13 cellular contexts compared by ENCODE assay signal in the genomic region with DNA sequence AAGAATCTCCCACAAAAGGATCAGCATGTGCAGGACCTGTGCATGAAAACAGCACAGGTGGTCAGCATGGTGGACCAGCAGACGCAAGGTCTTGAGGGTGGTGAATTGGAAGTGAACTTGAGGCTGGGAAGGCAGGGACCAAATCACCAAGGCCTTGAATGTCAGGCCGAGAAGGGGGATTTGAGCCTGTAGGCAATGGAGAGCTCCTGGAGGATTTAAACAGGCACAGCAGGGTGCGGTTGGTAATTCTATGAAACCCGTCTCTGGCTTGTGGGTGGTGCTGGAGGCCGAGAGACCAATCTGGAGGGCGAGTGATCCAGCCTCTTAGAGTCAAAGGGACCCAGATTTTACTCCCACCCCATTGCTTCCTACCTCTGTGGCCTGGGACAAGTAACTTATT. TPM values are rescaled to one million over a fixed set of nuclear protein-coding genes. Genes with fewer than 3 reads are reported as not detected.
DNase-seq lines count a peak whose midpoint lies in the region; ATAC-seq and TF ChIP-seq lines count a peak whose summit lies in the region.
"Had no signal": no experiment of that assay in that cellular context is flagged by ENCODE, and none has a peak within 500 bp of the region (broad histone marks: within the 10 kb centered on the region; RNA-seq: fewer than 3 reads in every experiment).

No MANE protein-coding gene starts in this region.

- H3K36me3 ChIP-seq in left ventricle myocardium inferior: no peaks in the 10 kb centered on the region
- no peaks in the 10 kb centered on the region for H3K36me3 ChIP-seq in breast epithelium
- H3K36me3 ChIP-seq in mesenchymal stem cell (ENCODE audit: control insufficient read depth in 1 of 2, insufficient read depth in 2 of 2, low read depth in 1 of 2, low read length in 2 of 2): peaks cover 6 to 22% of the 10 kb centered on the region in 2 experiments
- no peaks in the 10 kb centered on the region for H3K36me3 ChIP-seq in urinary bladder (ENCODE audit: insufficient read depth)
- peaks cover 0 to 30% of the 10 kb centered on the region in 2 donors for H3K36me3 ChIP-seq in neuronal stem cell (replicated peaks in 1 of 2; ENCODE audit: control insufficient read depth in 2 of 2, insufficient read depth in 2 of 2, low read length in 2 of 2)

- H3K9me3 ChIP-seq in left ventricle myocardium inferior (replicated peaks) (no peaks in the 10 kb centered on the region), breast epithelium (no peaks in the 10 kb centered on the region), mesenchymal stem cell (ENCODE audit: control insufficient read depth, low read length) (no peaks in the 10 kb centered on the region), neuronal stem cell (replicated peaks in 1 of 2; ENCODE audit: control insufficient read depth in 2 of 2, insufficient read depth in 1 of 2, low read depth in 1 of 2, low read length in 2 of 2) (peaks cover 0 to 14% of the 10 kb centered on the region in 2 donors)

- H3K79me1 ChIP-seq in mesenchymal stem cell (replicated peaks; ENCODE audit: low read length, poor library complexity, severe bottlenecking): peaks cover 16% of the 10 kb centered on the region
- H3K79me1 ChIP-seq in neuronal stem cell (ENCODE audit: low read depth, low read length): peaks cover 9% of the 10 kb centered on the region

- H4K8ac ChIP-seq in mesenchymal stem cell (ENCODE audit: low read length): no peak overlapping the region
- H4K8ac ChIP-seq in neuronal stem cell (ENCODE audit: low read depth, low read length): no peak overlapping the region

- H2BK12ac ChIP-seq in mesenchymal stem cell (ENCODE audit: low read length in 2 of 2) (peak overlapping the region in 1 of 2 experiments; percentile 74), neuronal stem cell (ENCODE audit: low read length) (no peak overlapping the region)

- H4K91ac ChIP-seq in mesenchymal stem cell (ENCODE audit: low read length) (no peak overlapping the region), neuronal stem cell (ENCODE audit: low read depth, low read length, poor library complexity) (no peak overlapping the region)

- H2AK5ac ChIP-seq in mesenchymal stem cell (ENCODE audit: low read length, severe bottlenecking): no peak overlapping the region
- no peak overlapping the region for H2AK5ac ChIP-seq in neuronal stem cell (ENCODE audit: low read depth, low read length)

- H3K27me3 ChIP-seq in left ventricle myocardium inferior (ENCODE audit: low read depth) (no peaks in the 10 kb centered on the region), breast epithelium (no peaks in the 10 kb centered on the region), mesenchymal stem cell (ENCODE audit: control insufficient read depth in 1 of 2, insufficient read depth in 1 of 2, low read length in 2 of 2) (no peaks in the 10 kb centered on the region), neuronal stem cell (ENCODE audit: control insufficient read depth in 3 of 3, insufficient read depth in 3 of 3, low read depth in 1 of 3, low read length in 3 of 3) (no peaks in the 10 kb centered on the region)

- H2BK15ac ChIP-seq in mesenchymal stem cell (ENCODE audit: low read depth, poor library complexity, severe bottlenecking): no peak overlapping the region
- no peak overlapping the region for H2BK15ac ChIP-seq in neuronal stem cell (ENCODE audit: low read length)

- H3K4me2 ChIP-seq in mesenchymal stem cell (ENCODE audit: low read length, poor library complexity, severe bottlenecking) (peak overlapping the region; percentile 78), neuronal stem cell (ENCODE audit: insufficient read depth, low read length, poor library complexity, severe bottlenecking) (no peak overlapping the region)

- H3K27ac ChIP-seq in left ventricle myocardium inferior (replicated peaks): peak overlapping the region; percentile 94
- H3K27ac ChIP-seq in breast epithelium: peak overlapping the region; percentile 93 to 99
- H3K27ac ChIP-seq in mesenchymal stem cell (ENCODE audit: low read length, poor library complexity, severe bottlenecking): peak overlapping the region; percentile 2
- H3K27ac ChIP-seq in urinary bladder (ENCODE audit: low read depth): no peak overlapping the region
- no peak overlapping the region for H3K27ac ChIP-seq in neuronal stem cell (replicated peaks; ENCODE audit: low read length)

- intact Hi-C loops in left ventricle myocardium inferior (cut with micrococcal nuclease) (no loop called here), Right ventricle myocardium superior (cut with DNase I) (no loop called here), breast epithelium (cut with DNase I; ENCODE audit: low total_unique reads) (no loop called here)

- TF ChIP-seq CTCF in left ventricle myocardium inferior (IDR thresholded peaks at IDR 0.05; ENCODE audit: borderline replicate concordance): no peak
- no peak for TF ChIP-seq CTCF in breast epithelium (IDR thresholded peaks at IDR 0.05)

- no peak overlapping the region for H3K18ac ChIP-seq in mesenchymal stem cell (ENCODE audit: low read depth in 1 of 2, low read length in 2 of 2)
- no peak overlapping the region for H3K18ac ChIP-seq in neuronal stem cell (ENCODE audit: low read length)

- no peak overlapping the region for H3K4ac ChIP-seq in mesenchymal stem cell (ENCODE audit: low read depth in 1 of 2, low read length in 2 of 2)
- H3K4ac ChIP-seq in neuronal stem cell (ENCODE audit: low read length): no peak overlapping the region

- TF ChIP-seq POLR2A in breast epithelium (IDR thresholded peaks at IDR 0.05): no peak

- H3K4me1 ChIP-seq in left ventricle myocardium inferior (peaks cover 96% of the 10 kb centered on the region), breast epithelium (peaks cover 28 to 51% of the 10 kb centered on the region in 2 donors), mesenchymal stem cell (ENCODE audit: control insufficient read depth, insufficient read depth, low read depth, low read length) (peaks cover 44% of the 10 kb centered on the region), urinary bladder (ENCODE audit: insufficient read depth) (peaks cover 3% of the 10 kb centered on the region), neuronal stem cell (ENCODE audit: control insufficient read depth in 2 of 2, insufficient read depth in 1 of 2, low read depth in 1 of 2, low read length in 2 of 2) (peaks cover 18 to 30% of the 10 kb centered on the region in 2 donors)

- H2AFZ ChIP-seq in mesenchymal stem cell (ENCODE audit: low read depth, low read length) (no peak overlapping the region), neuronal stem cell (ENCODE audit: low read length) (no peak overlapping the region)

- H3K9ac ChIP-seq in mesenchymal stem cell (ENCODE audit: low read length): peak overlapping the region; percentile 97
- H3K9ac ChIP-seq in neuronal stem cell (ENCODE audit: low read depth, low read length, poor library complexity): no peak overlapping the region

- H3K23ac ChIP-seq in mesenchymal stem cell (ENCODE audit: low read length in 2 of 2) (peak overlapping the region in 1 of 2 experiments; percentile 35), neuronal stem cell (ENCODE audit: low read depth, low read length, poor library complexity) (no peak overlapping the region)

- 73% methylated on average over 5 of the region's 6 CpGs for WGBS in mesenchymal stem cell
- 82% methylated on average over 6 of the region's 6 CpGs for WGBS in urinary bladder
- no CpG with 5 or more reads among the region's 6 CpGs for WGBS in neuronal stem cell (ENCODE audit: extremely low coverage in 2 of 2, insufficient read length in 2 of 2, insufficient replicate concordance in 1 of 2), 2 donors

- H2BK120ac ChIP-seq in mesenchymal stem cell (ENCODE audit: low read depth, low read length): no peak overlapping the region
- H2BK120ac ChIP-seq in neuronal stem cell (ENCODE audit: low read depth, low read length): no peak overlapping the region

- H3K14ac ChIP-seq in mesenchymal stem cell (ENCODE audit: low read length in 2 of 2): peak overlapping the region in 1 of 2 experiments; percentile 22
- no peak overlapping the region for H3K14ac ChIP-seq in neuronal stem cell (ENCODE audit: low read length)

- H3K4me3 ChIP-seq in left ventricle myocardium inferior: peak overlapping the region; percentile 93
- peak overlapping the region; percentile 90 to 94 (median 90) for H3K4me3 ChIP-seq in breast epithelium
- H3K4me3 ChIP-seq in mesenchymal stem cell (ENCODE audit: insufficient read depth in 1 of 2, low read depth in 1 of 2, low read length in 2 of 2): peak overlapping the region in 1 of 2 experiments; percentile 91
- H3K4me3 ChIP-seq in urinary bladder (ENCODE audit: low read depth, low read length): peak overlapping the region; percentile 82
- H3K4me3 ChIP-seq in neuronal stem cell (ENCODE audit: low read length in 2 of 2): peak overlapping the region in 1 of 2 donors; percentile 99

- DNase-seq in left ventricle myocardium inferior: no peak
- no peak for DNase-seq in Right ventricle myocardium superior
- no peak for DNase-seq in breast epithelium (ENCODE audit: low spot score in 2 of 2)
- DNase-seq in mesenchymal stem cell: no peak
- DNase-seq in neuronal stem cell (ENCODE audit: low spot score): no peak
- DNase-seq in SW 1271 (lab: John Stamatoyannopoulos, UW): no peak
- DNase-seq: activated T-cell treated with anti-CD3 and anti-CD28 coated beads for 4 hours; NCI-H1092; stimulated activated CD4-positive, alpha-beta T cell treated with anti-CD3 and anti-CD28 coated beads, Interleukin-4, amount 100 ng/mL, for 24 hours; substantia nigra; T1000 had no signal

- ATAC-seq in Right ventricle myocardium superior (ENCODE audit: poor library complexity) (no peak), HG03175 (IDR thresholded peaks at IDR 0.05; ENCODE audit: unreplicated experiment) (no peak)

- H2BK5ac ChIP-seq in mesenchymal stem cell (ENCODE audit: low read depth, low read length, poor library complexity, severe bottlenecking) (no peak overlapping the region), neuronal stem cell (ENCODE audit: low read length) (no peak overlapping the region)

RNA-seq across cellular contexts. Expression of a gene that starts 2.4 kb away (rescaled TPM):
- 12.1 TPM for total RNA-seq in left ventricle myocardium inferior
- 17.2 TPM for total RNA-seq in Right ventricle myocardium superior
- total RNA-seq in breast epithelium: 100 to 1,000 TPM in 1 of 3 donors, 10 to 100 TPM in 2; 51.1 to 360 (median 65.1) TPM
- polyA plus RNA-seq in mesenchymal stem cell (2013, experiment 1 of 2): 47.5 TPM
- 48.4 TPM for polyA plus RNA-seq in mesenchymal stem cell (2013, experiment 2 of 2)
- total RNA-seq in urinary bladder: 10.0 TPM
- polyA plus RNA-seq in urinary bladder: 55.9 TPM
- polyA plus RNA-seq in neuronal stem cell (2013, experiment 1 of 2): 12.1 TPM
- polyA plus RNA-seq in neuronal stem cell (2013, experiment 2 of 2): 11.9 TPM

Comparison
In these comparisons a context has a peak if more than half of its experiments do, and no peak if none do; other contexts are left out.
1. H3K27ac ChIP-seq: peak in left ventricle myocardium inferior (single experiment), breast epithelium (2 of 2) and mesenchymal stem cell (single experiment); none in urinary bladder (single experiment) and neuronal stem cell (single experiment).